In the genomic region with DNA sequence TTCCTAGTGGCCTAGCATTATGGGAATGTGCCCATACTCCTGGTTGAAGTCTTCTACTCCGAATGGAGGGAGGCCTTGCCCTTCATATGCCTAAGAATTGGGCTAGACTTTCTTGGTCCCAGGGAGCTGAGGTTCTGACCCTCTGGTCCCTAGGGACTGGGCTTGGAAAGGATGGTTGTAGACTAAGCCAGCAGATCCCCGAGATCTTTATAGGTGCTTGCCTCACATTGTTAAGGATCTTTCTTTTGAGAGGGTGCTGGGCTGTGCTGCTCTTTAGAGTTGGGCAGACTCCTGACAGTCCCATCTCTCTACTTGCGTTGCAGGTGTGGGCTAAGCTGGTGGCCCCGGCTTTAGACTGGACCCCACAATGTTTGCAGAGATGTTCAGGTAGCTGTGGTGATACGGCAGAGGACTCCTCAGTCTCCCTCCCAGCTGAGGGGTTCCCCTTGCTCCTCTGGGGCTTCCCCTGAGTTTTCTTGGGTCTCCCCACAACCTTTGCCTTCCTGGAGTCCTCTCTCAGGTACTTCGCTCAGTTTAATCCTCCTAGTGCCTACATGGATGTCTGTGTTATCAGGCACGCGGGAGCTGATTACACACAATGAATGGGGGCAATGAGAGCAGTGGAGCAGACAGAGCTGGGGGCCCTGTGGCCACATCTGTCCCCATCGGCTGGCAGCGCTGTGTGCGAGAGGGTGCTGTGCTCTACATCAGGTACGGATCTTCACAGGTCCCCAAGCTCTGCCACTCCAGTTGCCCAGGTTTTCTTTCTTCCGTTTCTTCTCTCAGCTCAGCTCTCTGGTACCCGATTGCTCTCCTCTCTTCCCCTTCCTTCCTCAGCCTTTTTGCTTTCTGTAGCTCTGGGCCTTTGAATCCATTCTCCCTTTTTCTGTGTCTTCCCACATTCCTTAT, we compare ENCODE assay signal across 8 cellular contexts. TPM values are rescaled to one million over a fixed set of nuclear protein-coding genes. Genes with fewer than 3 reads are reported as not detected.
DNase-seq lines count a peak whose midpoint lies in the region; ATAC-seq and TF ChIP-seq lines count a peak whose summit lies in the region.

No MANE protein-coding gene starts in this region.

- no peak for TF ChIP-seq EP300 in gastroesophageal sphincter (IDR thresholded peaks at IDR 0.05)

- peak in 1 of 2 experiments; percentile 30 for DNase-seq in HAP-1 (ENCODE audit: low spot score in 2 of 2)
- peak; percentile 19 to 20 for DNase-seq in activated CD4-positive, alpha-beta T cell treated with anti-CD3 and anti-CD28 coated beads, Interleukin-2, amount 50 U/mL, for 48 hours
- DNase-seq in spleen: peak; percentile 80
- DNase-seq in HCEC 1CT: no peak
- no peak for DNase-seq in HK-2 (ENCODE audit: unreplicated experiment)
- no peak for DNase-seq in DMS153 (lab: John Stamatoyannopoulos, UW)

- H3K4me3 ChIP-seq in HAP-1 (peak overlapping the region; percentile 69), gastroesophageal sphincter (peak overlapping the region; percentile 79 to 92), spleen (peak overlapping the region; percentile 58 to 89 (median 70))

- no peak for ATAC-seq in gastroesophageal sphincter
- ATAC-seq in GM18511 (IDR thresholded peaks at IDR 0.05; ENCODE audit: unreplicated experiment): no peak

- H3K36me3 ChIP-seq in HAP-1 (replicated peaks) (peaks cover 56% of the 10 kb centered on the region), gastroesophageal sphincter (peaks cover 0 to 51% of the 10 kb centered on the region in 2 donors), spleen (peaks cover 0 to 53% (median 50%) of the 10 kb centered on the region in 6 donors)

- intact Hi-C loops in spleen (cut with DNase I; ENCODE audit: low total_unique reads): no loop called here

- H3K9me3 ChIP-seq in HAP-1: no peaks in the 10 kb centered on the region
- H3K9me3 ChIP-seq in gastroesophageal sphincter: no peaks in the 10 kb centered on the region
- H3K9me3 ChIP-seq in spleen: no peaks in the 10 kb centered on the region

- in situ Hi-C loops in HAP-1 (cut with MboI; ENCODE audit: low sequenced_read_pairs): no loop called here

- 55 to 60% methylated on average over 3 to 11 of the region's 14 CpGs for WGBS in gastroesophageal sphincter (ENCODE audit: low coverage in 1 of 2), 2 donors
- 69 to 75% (median 72%) methylated on average over 14 of the region's 14 CpGs for WGBS in spleen, 5 donors

- H3K27me3 ChIP-seq in HAP-1 (ENCODE audit: low read depth) (no peaks in the 10 kb centered on the region), gastroesophageal sphincter (no peaks in the 10 kb centered on the region), spleen (replicated peaks in 1 of 7) (no peaks in the 10 kb centered on the region)

- TF ChIP-seq POLR2A in gastroesophageal sphincter (IDR thresholded peaks at IDR 0.05) (no peak), spleen (IDR thresholded peaks at IDR 0.05) (no peak)

- peak overlapping the region; percentile 88 to 99 (median 98) for H3K27ac ChIP-seq in gastroesophageal sphincter
- H3K27ac ChIP-seq in spleen: peak overlapping the region; percentile 98 to 100 (median 99)

- H3K4me1 ChIP-seq in HAP-1 (peaks cover 29% of the 10 kb centered on the region), gastroesophageal sphincter (peaks cover 0 to 64% (median 36%) of the 10 kb centered on the region in 3 donors), spleen (peaks cover 36 to 72% (median 51%) of the 10 kb centered on the region in 6 donors)

- no peak for TF ChIP-seq CTCF in gastroesophageal sphincter (IDR thresholded peaks at IDR 0.05)
- TF ChIP-seq CTCF in spleen (IDR thresholded peaks at IDR 0.05 in 8 of 11, conservative IDR thresholded peaks at IDR 0.05 in 3 of 11): peak in 1 of 11 experiments; percentile 4

RNA-seq across cellular contexts. Expression of a gene that starts 1.3 kb away (rescaled TPM):
- total RNA-seq in gastroesophageal sphincter (10 to 100 TPM in 3 of 4 donors, 1 to 10 TPM in 1; 8.9 to 22.6 (median 19.7) TPM), spleen (100 to 1,000 TPM in 4 of 7 donors, 10 to 100 TPM in 3; 52.9 to 171 (median 110) TPM)
- 10 to 100 TPM; 14.8 to 65.0 (median 61.2) TPM for polyA plus RNA-seq in spleen

RNA-seq across cellular contexts. Expression of a gene that starts 3.6 kb away (rescaled TPM):
- total RNA-seq in gastroesophageal sphincter: 10 to 100 TPM; 17.7 to 41.2 (median 36.5) TPM
- 10 to 100 TPM; 18.0 to 27.7 (median 21.6) TPM for total RNA-seq in spleen
- 10 to 100 TPM; 39.8 to 43.9 (median 43.4) TPM for polyA plus RNA-seq in spleen

RNA-seq across cellular contexts. Expression of a gene that starts 23.0 kb away (rescaled TPM):
- total RNA-seq in gastroesophageal sphincter (100 to 1,000 TPM; 138 to 204 (median 182) TPM), spleen (100 to 1,000 TPM in 4 of 7 donors, 10 to 100 TPM in 3; 68.5 to 152 (median 101) TPM)
- polyA plus RNA-seq in spleen: 10 to 100 TPM; 53.3 to 67.3 (median 66.8) TPM

RNA-seq across cellular contexts. Expression of a gene that starts 25.9 kb away (rescaled TPM):
- total RNA-seq in gastroesophageal sphincter (1 to 10 TPM in 3 of 4 donors, under 1 TPM in 1; 0.89 to 4.7 (median 1.6) TPM), spleen (under 1 TPM in 6 of 7 donors, not detected in 1; 0.09 to 0.76 (median 0.32) TPM)
- under 1 TPM; 0.07 to 0.13 (median 0.08) TPM for polyA plus RNA-seq in spleen

RNA-seq across cellular contexts. Expression of a gene that starts 36.1 kb away (rescaled TPM):
- total RNA-seq in gastroesophageal sphincter (100 to 1,000 TPM in 1 of 4 donors, 10 to 100 TPM in 3; 67.4 to 209 (median 81.7) TPM), spleen (100 to 1,000 TPM in 4 of 7 donors, 10 to 100 TPM in 3; 72.4 to 186 (median 146) TPM)
- polyA plus RNA-seq in spleen: 100 to 1,000 TPM in 1 of 3 donors, 10 to 100 TPM in 2; 67.4 to 104 (median 89.2) TPM

Comparison
In these comparisons a context has a peak if more than half of its experiments do, and no peak if none do; other contexts are left out.
1. DNase-seq: peak in activated CD4-positive, alpha-beta T cell treated with anti-CD3 and anti-CD28 coated beads, Interleukin-2, amount 50 U/mL, for 48 hours (2 of 2) and spleen (single experiment); none in HCEC 1CT (single experiment), HK-2 (single experiment) and DMS153 (single experiment).
2. Peak in every context shown above with its lines, with median percentiles within 50 percentile points of each other: H3K4me3 ChIP-seq.